ENCODE assay signal across 12 cellular contexts in the genomic region with DNA sequence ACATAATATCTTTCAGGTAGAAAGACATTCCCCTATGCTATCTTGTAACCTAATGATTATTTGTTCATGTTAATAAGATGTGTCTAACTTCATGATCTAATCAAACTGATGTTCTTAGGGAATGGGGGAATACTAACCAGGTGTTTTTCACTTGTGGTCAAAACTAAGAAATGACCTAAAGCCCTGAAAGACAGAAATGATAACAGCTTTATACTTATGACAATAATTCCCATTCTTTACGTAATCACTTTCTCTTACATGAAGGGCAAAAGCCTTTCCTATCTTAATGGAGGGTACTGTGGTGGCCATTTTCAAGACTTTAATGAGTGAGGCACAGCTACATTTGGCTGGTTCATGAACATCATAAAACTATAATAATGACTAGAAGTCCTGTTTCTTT. TPM values are rescaled to one million over a fixed set of nuclear protein-coding genes. Genes with fewer than 3 reads are reported as not detected.
"Had no signal": no experiment of that assay in that cellular context is flagged by ENCODE, and none has a peak within 500 bp of the region (broad histone marks: within the 10 kb centered on the region; RNA-seq: fewer than 3 reads in every experiment).

No MANE protein-coding gene starts in this region.

- H3K27ac Mint-ChIP-seq: activated CD4-positive, alpha-beta T cell treated with anti-CD3 and anti-CD28 coated beads, Interleukin-2, amount 10 ng/mL, durations not matched to agents 7 days and 5 days; activated T-helper 2 cell treated with anti-CD3 and anti-CD28 coated beads, Interferon-gamma antibody, Interleukin-2, Interleukin-4, amounts not matched to agents 10 μg/mL and 5 μg/mL and 100 μg/mL, durations not matched to agents 14 hours and 24 hours and 36 hours; naive B cell; T-helper 17 cell had no signal

- H3K4me1 ChIP-seq: right atrium auricular region had no signal

- ATAC-seq: T-helper 17 cell had no signal

- H3K36me3 Mint-ChIP-seq: naive B cell had no signal

- DNase-seq: activated CD4-positive, alpha-beta T cell treated with anti-CD3 and anti-CD28 coated beads, Interleukin-2, amount 10 ng/mL, durations not matched to agents 7 days and 5 days; activated CD4-positive, CD25-positive, alpha-beta regulatory T cell; activated CD8-positive, alpha-beta memory T cell treated with anti-CD3 and anti-CD28 coated beads for 24 hours; activated naive CD4-positive, alpha-beta T cell treated with anti-CD3 and anti-CD28 coated beads, Interleukin-2, amount 50 U/mL, for 16 hours; central memory CD4-positive, alpha-beta T cell; cortex of kidney; effector CD8-positive, alpha-beta T cell; naive B cell; T-helper 17 cell had no signal

- H3K36me3 ChIP-seq: adrenal gland, right atrium auricular region had no signal

- H3K27me3 ChIP-seq: adrenal gland, right atrium auricular region had no signal

- H3K4me1 Mint-ChIP-seq: activated CD4-positive, alpha-beta T cell treated with anti-CD3 and anti-CD28 coated beads, Interleukin-2, amount 10 ng/mL, durations not matched to agents 7 days and 5 days; naive B cell; T-helper 17 cell had no signal

- H3K9me3 ChIP-seq: adrenal gland, right atrium auricular region had no signal

- H3K4me3 ChIP-seq: adrenal gland, right atrium auricular region had no signal

- H3K9me3 Mint-ChIP-seq: activated CD4-positive, alpha-beta T cell treated with anti-CD3 and anti-CD28 coated beads, Interleukin-2, amount 10 ng/mL, durations not matched to agents 7 days and 5 days; activated T-helper 2 cell treated with anti-CD3 and anti-CD28 coated beads, Interferon-gamma antibody, Interleukin-2, Interleukin-4, amounts not matched to agents 10 μg/mL and 5 μg/mL and 100 μg/mL, durations not matched to agents 14 hours and 24 hours and 36 hours; naive B cell had no signal

- H3K27ac ChIP-seq: right atrium auricular region had no signal

- H3K4me3 Mint-ChIP-seq: activated CD4-positive, alpha-beta T cell treated with anti-CD3 and anti-CD28 coated beads, Interleukin-2, amount 10 ng/mL, durations not matched to agents 7 days and 5 days; naive B cell; T-helper 17 cell had no signal

RNA-seq across cellular contexts. Expression of gene MEIS2, which starts 33.9 kb away (rescaled TPM):
- total RNA-seq: activated CD4-positive, alpha-beta T cell treated with anti-CD3 and anti-CD28 coated beads, Interleukin-2, amount 10 ng/mL, durations not matched to agents 7 days and 5 days; activated T-helper 2 cell treated with anti-CD3 and anti-CD28 coated beads, Interferon-gamma antibody, Interleukin-2, Interleukin-4, amounts not matched to agents 10 μg/mL and 5 μg/mL and 100 μg/mL, durations not matched to agents 14 hours and 24 hours and 36 hours; T-helper 17 cell had no signal
